Comparison of ENCODE assay signal across 11 cellular contexts in the genomic region with DNA sequence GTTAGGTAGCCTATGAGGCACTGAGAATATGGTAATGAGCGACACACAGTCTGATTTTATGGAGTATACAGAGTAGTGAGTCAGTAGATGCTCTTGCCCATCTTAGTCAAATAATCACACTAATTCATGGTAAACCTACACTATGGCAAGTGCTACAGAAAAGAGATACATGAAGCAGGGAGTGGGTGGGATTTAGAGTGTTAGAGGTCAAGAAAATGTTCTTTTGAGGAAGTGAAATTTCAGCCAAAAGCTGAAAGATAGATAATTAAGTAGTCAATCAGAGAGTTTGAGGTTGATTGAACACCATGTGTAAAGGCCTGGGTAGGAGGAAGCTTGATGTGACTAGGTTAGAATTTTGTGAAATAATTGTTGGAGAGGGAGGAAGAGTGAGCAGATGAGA. TPM values are rescaled to one million over a fixed set of nuclear protein-coding genes. Genes with fewer than 3 reads are reported as not detected.
DNase-seq lines count a peak whose midpoint lies in the region; ATAC-seq, FAIRE-seq and TF ChIP-seq lines count a peak whose summit lies in the region.
"Had no signal": no experiment of that assay in that cellular context is flagged by ENCODE, and none has a peak within 500 bp of the region (broad histone marks: within the 10 kb centered on the region; RNA-seq: fewer than 3 reads in every experiment).

No MANE protein-coding gene starts in this region.

- TF ChIP-seq POLR2A in GM12878 (IDR thresholded peaks at IDR 0.05; ENCODE audit: low read depth, low read length), result no peak

- no peaks in the 10 kb centered on the region for H3K27me3 Mint-ChIP-seq in activated CD4-positive, alpha-beta T cell treated with anti-CD3 and anti-CD28 coated beads, Interleukin-2, amount 10 ng/mL, durations not matched to agents 7 days and 5 days

- no peak overlapping the region for H3K27ac Mint-ChIP-seq in activated CD4-positive, alpha-beta T cell treated with anti-CD3 and anti-CD28 coated beads, Interleukin-2, amount 10 ng/mL, durations not matched to agents 7 days and 5 days

- intact Hi-C loops in GM12878 (cut with micrococcal nuclease; ENCODE audit: unreplicated experiment), result loop anchor here (2.0 kb wide), 2 partner anchors 14 kb away; partner anchors contain the start of gene MDM4

- WGBS in GM12878 (ENCODE audit: insufficient coverage, insufficient replicate concordance, low lambda C conversion rate, missing lambda C conversion rate), result 7% methylated on average over 1 of the region's 1 CpG

- H4K20me1 ChIP-seq in GM12878 (ENCODE audit: control insufficient read depth, insufficient read depth), result no peaks in the 10 kb centered on the region

- peak overlapping the region; percentile 59 for H3K27ac ChIP-seq in GM12878 (ENCODE audit: control insufficient read depth, insufficient read depth)
- H3K27ac ChIP-seq: lower lobe of right lung had no signal

- H3K9me3 ChIP-seq in GM12878 (replicated peaks; ENCODE audit: control insufficient read depth, insufficient read depth, low read length), result no peaks in the 10 kb centered on the region
- H3K9me3 ChIP-seq: lower lobe of right lung had no signal

- peaks cover 23% of the 10 kb centered on the region for H3K4me1 ChIP-seq in GM12878 (ENCODE audit: control insufficient read depth, insufficient read depth, low read length)
- H3K4me1 ChIP-seq: lower lobe of right lung had no signal

- no peak overlapping the region for H2AFZ ChIP-seq in GM12878 (ENCODE audit: control insufficient read depth, low read depth, low read length)

- H3K4me3 ChIP-seq in GM12878, result no peak overlapping the region
- H3K4me3 ChIP-seq: lower lobe of right lung had no signal

- H3K79me2 ChIP-seq in GM12878 (ENCODE audit: control insufficient read depth, insufficient read depth, low read length), result no peaks in the 10 kb centered on the region; the same call in 1 of the 2 replicates

- SMC1A ChIA-PET in GM12878 (lab: Charles Lee; ENCODE audit: uncharacterized antibody, unreplicated experiment), result interaction anchor here (0.6 to 5.5 kb wide), 17 partner anchors 9 to 276 kb away, joined by 3 to 42 read pairs (median 5); partner anchors contain the start of gene MDM4

- no peak for TF ChIP-seq CTCF in GM12878 (IDR thresholded peaks at IDR 0.05 in 2 of 3, conservative IDR thresholded peaks at IDR 0.05 in 1 of 3; ENCODE audit: control insufficient read depth in 2 of 3, extremely low read depth in 1 of 3, insufficient read depth in 1 of 3, low read depth in 3 of 3, low read length in 3 of 3)

- BruUV-seq in GM12878 (replicated peaks; lab: Mats Ljungman, UMichigan), result no TSS peak

- no peaks in the 10 kb centered on the region for H3K9me3 Mint-ChIP-seq in activated CD4-positive, alpha-beta T cell treated with anti-CD3 and anti-CD28 coated beads, Interleukin-2, amount 10 ng/mL, durations not matched to agents 7 days and 5 days

- peak; percentile 87 for DNase-seq in GM12878 (ENCODE audit: low read depth, low spot score)
- DNase-seq in glomerular visceral epithelial cell (ENCODE audit: extremely low spot score), result no peak
- DNase-seq in NCI-H82 (lab: John Stamatoyannopoulos, UW), result no peak
- DNase-seq in mesenteric fat pad (ENCODE audit: low spot score), result no peak
- DNase-seq in activated CD4-positive, alpha-beta T cell treated with anti-CD3 and anti-CD28 coated beads, Interleukin-2, amount 10 ng/mL, durations not matched to agents 7 days and 5 days, result no peak
- DNase-seq: activated T-cell treated with anti-CD3 and anti-CD28 coated beads, Interleukin-2, amount 50 U/mL, for 48 hours; lower lobe of right lung; Right ventricle myocardium superior had no signal

- no peak overlapping the region for H3K4me3 Mint-ChIP-seq in activated CD4-positive, alpha-beta T cell treated with anti-CD3 and anti-CD28 coated beads, Interleukin-2, amount 10 ng/mL, durations not matched to agents 7 days and 5 days

- RAD21 ChIA-PET in GM12878 (lab: Charles Lee; ENCODE audit: unreplicated experiment), result interaction anchor here (0.6 to 2.3 kb wide), 17 partner anchors 10 to 276 kb away, joined by 3 to 22 read pairs (median 5); partner anchors contain the start of genes MDM4 and PIK3C2B

- H3K36me3 Mint-ChIP-seq in activated CD4-positive, alpha-beta T cell treated with anti-CD3 and anti-CD28 coated beads, Interleukin-2, amount 10 ng/mL, durations not matched to agents 7 days and 5 days (ENCODE audit: low read depth), result peaks cover 66% of the 10 kb centered on the region

- TF ChIP-seq RAD21 in GM12878 (IDR thresholded peaks at IDR 0.05; ENCODE audit: insufficient read depth, low read depth, low read length), result no peak

- no peaks in the 10 kb centered on the region for H3K27me3 ChIP-seq in GM12878 (replicated peaks in 1 of 2; ENCODE audit: control insufficient read depth in 2 of 2, insufficient read depth in 2 of 2, low read length in 1 of 2)

- CTCF ChIA-PET in GM12878 (lab: Yijun Ruan, JAX), result interaction anchor here (0.8 to 2.0 kb wide), 13 partner anchors 9 to 276 kb away, joined by 3 to 14 read pairs (median 4); partner anchors contain the start of gene MDM4
- CTCF ChIA-PET in activated CD4-positive, alpha-beta T cell treated with anti-CD3 and anti-CD28 coated beads, Interleukin-2, amount 10 ng/mL, durations not matched to agents 7 days and 5 days (lab: Charles Lee), result interaction anchor here (0.6 to 0.8 kb wide), 3 partner anchors 10 to 19 kb away, joined by 3 read pairs; no protein-coding TSS in a partner anchor

- H3K9ac ChIP-seq in GM12878 (ENCODE audit: control insufficient read depth, insufficient read depth, low read length), result no peak overlapping the region

- TF ChIP-seq EP300 in GM12878 (IDR thresholded peaks at IDR 0.05; ENCODE audit: borderline replicate concordance in 1 of 2, control insufficient read depth in 1 of 2, low read depth in 2 of 2, low read length in 2 of 2), result peak in 1 of 2 experiments; percentile 94; a peak in 2 of 4 replicates

- in situ Hi-C loops in GM12878 (cut with MboI), result no loop called here

- ATAC-seq in GM18519 (IDR thresholded peaks at IDR 0.05; ENCODE audit: low FRiP score, unreplicated experiment) (peak; percentile 79), GM21515 (IDR thresholded peaks at IDR 0.05; ENCODE audit: unreplicated experiment) (peak; percentile 75), HG03196 (IDR thresholded peaks at IDR 0.05; ENCODE audit: unreplicated experiment) (peak; percentile 80), GM12878 (peak; percentile 96)
- ATAC-seq: lower lobe of right lung had no signal

- FAIRE-seq in GM12878 (lab: Jason Lieb, UNC), result peak; percentile 95

- H3K4me1 Mint-ChIP-seq in activated CD4-positive, alpha-beta T cell treated with anti-CD3 and anti-CD28 coated beads, Interleukin-2, amount 10 ng/mL, durations not matched to agents 7 days and 5 days, result peaks cover 14% of the 10 kb centered on the region

- H3K36me3 ChIP-seq in GM12878 (ENCODE audit: control insufficient read depth in 2 of 2, insufficient read depth in 2 of 2, low read length in 1 of 2), result peaks cover 18 to 33% of the 10 kb centered on the region in 2 experiments

- H3K4me2 ChIP-seq in GM12878 (ENCODE audit: control insufficient read depth, insufficient read depth), result peak overlapping the region; percentile 69

- POLR2A ChIA-PET in GM12878 (lab: Charles Lee), result interaction anchor here (0.6 to 1.9 kb wide), 12 partner anchors 14 to 81 kb away, joined by 3 to 11 read pairs (median 4); partner anchors contain the start of gene MDM4
- POLR2A ChIA-PET in activated CD4-positive, alpha-beta T cell treated with anti-CD3 and anti-CD28 coated beads, Interleukin-2, amount 10 ng/mL, durations not matched to agents 7 days and 5 days (lab: Charles Lee), result interaction anchor here (0.7 kb wide), 1 partner anchor 13 kb away, joined by 3 read pairs; no protein-coding TSS in a partner anchor

RNA-seq across cellular contexts. Expression of gene MDM4, which starts 14.7 kb away (rescaled TPM):
- total RNA-seq in GM12878 (2013; cell fraction: nucleolus; rRNA removed), result 590 and 594 TPM in 2 replicates
- total RNA-seq in GM12878 (2014; rRNA removed), result 36.8 and 43.9 TPM in 2 replicates
- 36.1 and 37.8 TPM in 2 replicates for total RNA-seq in GM12878 (2014; rRNA removed; fragmentation: Illumina TruSeq; extraction: Trizol)
- 54.5 and 64.5 TPM in 2 replicates for total RNA-seq in GM12878 (2021)
- 12.2 TPM for polyA plus RNA-seq in GM12878 (2011; ENCODE audit: low read depth)
- polyA plus RNA-seq in GM12878 (2011; rRNA removed), result 74.4 and 108 TPM in 2 replicates
- polyA plus RNA-seq in GM12878 (2011; cell fraction: cytosol; rRNA removed), result 22.1 and 23.4 TPM in 2 replicates
- polyA plus RNA-seq in GM12878 (2011; cell fraction: nucleus; rRNA removed), result 82.8 and 85.3 TPM in 2 replicates
- polyA plus RNA-seq in GM12878 (2012), result 17.2 and 22.3 TPM in 2 replicates
- polyA plus RNA-seq in GM12878 (2014; fragmentation: Illumina TruSeq; extraction: Trizol), result 12.4 and 13.7 TPM in 2 replicates
- polyA plus RNA-seq in GM12878 (2014; fragmentation: Nextera tagmentation; extraction: Ambion mirVana), result 10 to 100 TPM in 1 of 2 experiments, 1 to 10 TPM in 1; 2.5 to 11.5 TPM
- 20.5 and 20.6 TPM in 2 replicates for polyA plus RNA-seq in GM12878 (2014; rRNA removed)
- 10 to 100 TPM; 22.3 to 23.2 TPM for polyA plus RNA-seq in GM12878 (2016; fragmentation: Nextera tagmentation; extraction: Ambion mirVana)
- polyA minus RNA-seq in GM12878 (2011; rRNA and poly(A)+ RNA removed), result 148 and 214 TPM in 2 replicates
- polyA minus RNA-seq in GM12878 (2011; cell fraction: cytosol; rRNA and poly(A)+ RNA removed), result 33.7 and 38.1 TPM in 2 replicates
- 161 and 227 TPM in 2 replicates for polyA minus RNA-seq in GM12878 (2011; cell fraction: nucleus; rRNA and poly(A)+ RNA removed)
- 88.5 TPM for total RNA-seq in mesenteric fat pad
- total RNA-seq in activated CD4-positive, alpha-beta T cell treated with anti-CD3 and anti-CD28 coated beads, Interleukin-2, amount 10 ng/mL, durations not matched to agents 7 days and 5 days, result 10 to 100 TPM; 95.0 to 98.1 TPM

RNA-seq across cellular contexts. Expression of gene PIK3C2B, which starts 36.3 kb away (rescaled TPM):
- 98.5 and 110 TPM in 2 replicates for total RNA-seq in GM12878 (2013; cell fraction: nucleolus; rRNA removed)
- total RNA-seq in GM12878 (2014; rRNA removed) (13.9 and 16.3 TPM in 2 replicates), GM12878 (2014; rRNA removed; fragmentation: Illumina TruSeq; extraction: Trizol) (8.5 and 9.2 TPM in 2 replicates), GM12878 (2021) (33.5 and 38.1 TPM in 2 replicates), mesenteric fat pad (47.1 TPM)
- 8.3 TPM for polyA plus RNA-seq in GM12878 (2011; ENCODE audit: low read depth)
- polyA plus RNA-seq in GM12878 (2011; rRNA removed) (15.9 and 33.9 TPM in 2 replicates), GM12878 (2014; fragmentation: Illumina TruSeq; extraction: Trizol) (10.2 and 14.4 TPM in 2 replicates), GM12878 (2014; fragmentation: Nextera tagmentation; extraction: Ambion mirVana) (1 to 10 TPM; 2.2 to 5.0 TPM), GM12878 (2014; rRNA removed) (23.8 and 28.2 TPM in 2 replicates), GM12878 (2016; fragmentation: Nextera tagmentation; extraction: Ambion mirVana) (1 to 10 TPM; 6.0 to 8.2 TPM)
- polyA plus RNA-seq in GM12878 (2011; cell fraction: cytosol; rRNA removed), result 33.1 and 36.7 TPM in 2 replicates
- 55.9 and 60.7 TPM in 2 replicates for polyA plus RNA-seq in GM12878 (2011; cell fraction: nucleus; rRNA removed)
- polyA plus RNA-seq in GM12878 (2012), result 10.1 and 10.7 TPM in 2 replicates
- polyA minus RNA-seq in GM12878 (2011; rRNA and poly(A)+ RNA removed), result 69.9 and 86.4 TPM in 2 replicates
- polyA minus RNA-seq in GM12878 (2011; cell fraction: cytosol; rRNA and poly(A)+ RNA removed), result 37.2 and 39.0 TPM in 2 replicates
- polyA minus RNA-seq in GM12878 (2011; cell fraction: nucleus; rRNA and poly(A)+ RNA removed), result 38.8 and 80.3 TPM in 2 replicates
- total RNA-seq in activated CD4-positive, alpha-beta T cell treated with anti-CD3 and anti-CD28 coated beads, Interleukin-2, amount 10 ng/mL, durations not matched to agents 7 days and 5 days, result 10 to 100 TPM; 27.4 to 28.9 TPM
